In the genomic region with DNA sequence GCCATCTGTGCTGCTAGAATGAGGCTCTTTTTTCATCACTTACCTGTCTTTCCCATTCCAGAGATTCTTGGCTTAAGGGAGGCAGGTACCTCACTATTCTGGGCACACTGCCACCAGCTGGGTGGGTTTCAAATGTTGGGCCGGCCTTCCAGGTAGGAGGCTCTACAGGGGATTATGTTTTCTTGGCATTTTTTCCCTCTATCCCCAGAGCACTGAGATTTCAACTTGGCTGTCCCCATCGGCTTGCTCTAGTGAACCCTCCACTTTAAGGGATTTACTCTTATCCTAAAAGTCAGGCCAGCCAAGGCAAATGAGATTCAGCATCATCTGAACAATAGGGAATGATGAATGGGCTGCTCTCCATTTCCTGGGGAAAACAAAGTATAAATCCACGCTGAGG, we compare ENCODE assay signal across 17 cellular contexts.
DNase-seq lines count a peak whose midpoint lies in the region; ATAC-seq and TF ChIP-seq lines count a peak whose summit lies in the region.
"Had no signal": no experiment of that assay in that cellular context is flagged by ENCODE, and none has a peak within 500 bp of the region (broad histone marks: within the 10 kb centered on the region; RNA-seq: fewer than 3 reads in every experiment).

No MANE protein-coding gene starts in this region.

- no peak overlapping the region for H4K91ac ChIP-seq in neuronal stem cell (ENCODE audit: low read depth, low read length, poor library complexity)

- no peak overlapping the region for H3K4me3 ChIP-seq in endodermal cell (ENCODE audit: low read length)
- no peak overlapping the region for H3K4me3 ChIP-seq in neuronal stem cell (ENCODE audit: low read length in 2 of 2)
- no peak overlapping the region for H3K4me3 ChIP-seq in lower lobe of right lung
- H3K4me3 ChIP-seq: GM12878, HAP-1 had no signal

- H3K4me2 ChIP-seq in neuronal stem cell (ENCODE audit: insufficient read depth, low read length, poor library complexity, severe bottlenecking) = no peak overlapping the region

- DNase-seq in NCI-H82 (lab: John Stamatoyannopoulos, UW) (peak; percentile 15), endodermal cell (no peak), neuronal stem cell (ENCODE audit: low spot score) (no peak), GM03348 (ENCODE audit: low spot score) (no peak), lower lobe of right lung (no peak), hypothalamus (lab: John Stamatoyannopoulos, UW) (no peak)
- DNase-seq: Calu3; CD4-positive, alpha-beta memory T cell; COR-L47; DMS53; DMS79 treated with DMSO at 0.1 percent for 48 hours; GOT3; HFFc6 had no signal

- ATAC-seq in lower lobe of right lung (no peak), esophagus mucosa (no peak)
- ATAC-seq: GM12878 had no signal

- no peaks in the 10 kb centered on the region for H3K27me3 Mint-ChIP-seq in brain
- H3K27me3 Mint-ChIP-seq in endodermal cell (ENCODE audit: insufficient read depth) = no peaks in the 10 kb centered on the region

- H3K4me1 Mint-ChIP-seq in brain (peaks cover 25% of the 10 kb centered on the region), endodermal cell (peaks cover 7% of the 10 kb centered on the region)
- H3K4me1 Mint-ChIP-seq: CD4-positive, alpha-beta memory T cell had no signal

- H3K9me3 ChIP-seq in endodermal cell (ENCODE audit: control insufficient read depth, low read length) (no peaks in the 10 kb centered on the region), neuronal stem cell (replicated peaks in 1 of 2; ENCODE audit: control insufficient read depth in 2 of 2, insufficient read depth in 1 of 2, low read depth in 1 of 2, low read length in 2 of 2) (no peaks in the 10 kb centered on the region), lower lobe of right lung (no peaks in the 10 kb centered on the region)
- H3K9me3 ChIP-seq: HAP-1 had no signal

- no peak overlapping the region for H4K8ac ChIP-seq in neuronal stem cell (ENCODE audit: low read depth, low read length)

- H3K27me3 ChIP-seq in endodermal cell (ENCODE audit: control insufficient read depth, insufficient read depth, low read length, poor library complexity, severe bottlenecking) (no peaks in the 10 kb centered on the region), neuronal stem cell (ENCODE audit: control insufficient read depth in 3 of 3, insufficient read depth in 3 of 3, low read depth in 1 of 3, low read length in 3 of 3) (no peaks in the 10 kb centered on the region), lower lobe of right lung (ENCODE audit: low read depth) (no peaks in the 10 kb centered on the region)

- H2BK15ac ChIP-seq in neuronal stem cell (ENCODE audit: low read length) = no peak overlapping the region

- H3K9me3 Mint-ChIP-seq in brain (peaks cover 0 to 3% (median 0%) of the 10 kb centered on the region in 5 experiments), endodermal cell (no peaks in the 10 kb centered on the region)

- H3K4ac ChIP-seq in neuronal stem cell (ENCODE audit: low read length) = no peak overlapping the region

- H2AK5ac ChIP-seq in neuronal stem cell (ENCODE audit: low read depth, low read length) = no peak overlapping the region

- H3K36me3 ChIP-seq in endodermal cell (ENCODE audit: control insufficient read depth, insufficient read depth, low read length) (no peaks in the 10 kb centered on the region), neuronal stem cell (replicated peaks in 1 of 2; ENCODE audit: control insufficient read depth in 2 of 2, insufficient read depth in 2 of 2, low read length in 2 of 2) (no peaks in the 10 kb centered on the region), lower lobe of right lung (no peaks in the 10 kb centered on the region)
- H3K36me3 ChIP-seq: HAP-1 had no signal

- H2AFZ ChIP-seq in neuronal stem cell (ENCODE audit: low read length) = peak overlapping the region; percentile 34

- no peak overlapping the region for H2BK5ac ChIP-seq in neuronal stem cell (ENCODE audit: low read length)

- intact Hi-C loops in lower lobe of right lung (cut with DNase I) = no loop called here

- no peak overlapping the region for H2BK12ac ChIP-seq in neuronal stem cell (ENCODE audit: low read length)

- H2BK120ac ChIP-seq in neuronal stem cell (ENCODE audit: low read depth, low read length) = no peak overlapping the region

- H3K23ac ChIP-seq in neuronal stem cell (ENCODE audit: low read depth, low read length, poor library complexity) = no peak overlapping the region

- H3K27ac ChIP-seq in endodermal cell (ENCODE audit: low read depth, low read length) (peak overlapping the region; percentile 62), neuronal stem cell (replicated peaks; ENCODE audit: low read length) (no peak overlapping the region), lower lobe of right lung (no peak overlapping the region)

- H3K27ac Mint-ChIP-seq in brain (peak overlapping the region in 4 of 5 experiments; percentile 29 to 80 (median 44)), endodermal cell (no peak overlapping the region)
- H3K27ac Mint-ChIP-seq: CD4-positive, alpha-beta memory T cell; HFFc6 had no signal

- 80 to 87% methylated on average over 1 to 3 of the region's 3 CpGs for WGBS in endodermal cell (ENCODE audit: insufficient coverage in 1 of 2, insufficient read length in 1 of 2), 2 experiments
- WGBS in neuronal stem cell (ENCODE audit: extremely low coverage in 2 of 2, insufficient read length in 2 of 2, insufficient replicate concordance in 1 of 2), 2 donors = no CpG with 5 or more reads among the region's 3 CpGs

- no peak overlapping the region for H3K18ac ChIP-seq in neuronal stem cell (ENCODE audit: low read length)

- no peaks in the 10 kb centered on the region for H3K79me1 ChIP-seq in neuronal stem cell (ENCODE audit: low read depth, low read length)

- H3K36me3 Mint-ChIP-seq in brain (no peaks in the 10 kb centered on the region), endodermal cell (ENCODE audit: low read depth) (no peaks in the 10 kb centered on the region)
- H3K36me3 Mint-ChIP-seq: CD4-positive, alpha-beta memory T cell had no signal

- H3K4me3 Mint-ChIP-seq in brain = no peak overlapping the region
- H3K4me3 Mint-ChIP-seq in endodermal cell = no peak overlapping the region
- H3K4me3 Mint-ChIP-seq: CD4-positive, alpha-beta memory T cell; HFFc6 had no signal

- H3K4me1 ChIP-seq in endodermal cell (ENCODE audit: control insufficient read depth, insufficient read depth, low read length) = no peaks in the 10 kb centered on the region
- peaks cover 4 to 6% of the 10 kb centered on the region in 2 donors for H3K4me1 ChIP-seq in neuronal stem cell (ENCODE audit: control insufficient read depth in 2 of 2, insufficient read depth in 1 of 2, low read depth in 1 of 2, low read length in 2 of 2)
- H3K4me1 ChIP-seq in lower lobe of right lung = no peaks in the 10 kb centered on the region

- TF ChIP-seq CTCF in brain (conservative IDR thresholded peaks at IDR 0.05) (no peak), endodermal cell (conservative IDR thresholded peaks at IDR 0.05) (no peak), lower lobe of right lung (IDR thresholded peaks at IDR 0.05) (no peak)

- H3K9ac ChIP-seq in endodermal cell (ENCODE audit: extremely low read depth, low read length, poor library complexity, severe bottlenecking) = no peak overlapping the region
- no peak overlapping the region for H3K9ac ChIP-seq in neuronal stem cell (ENCODE audit: low read depth, low read length, poor library complexity)

- peak overlapping the region; percentile 85 for H3K14ac ChIP-seq in neuronal stem cell (ENCODE audit: low read length)
